ENCODE assay signal across 9 cellular contexts in the genomic region with DNA sequence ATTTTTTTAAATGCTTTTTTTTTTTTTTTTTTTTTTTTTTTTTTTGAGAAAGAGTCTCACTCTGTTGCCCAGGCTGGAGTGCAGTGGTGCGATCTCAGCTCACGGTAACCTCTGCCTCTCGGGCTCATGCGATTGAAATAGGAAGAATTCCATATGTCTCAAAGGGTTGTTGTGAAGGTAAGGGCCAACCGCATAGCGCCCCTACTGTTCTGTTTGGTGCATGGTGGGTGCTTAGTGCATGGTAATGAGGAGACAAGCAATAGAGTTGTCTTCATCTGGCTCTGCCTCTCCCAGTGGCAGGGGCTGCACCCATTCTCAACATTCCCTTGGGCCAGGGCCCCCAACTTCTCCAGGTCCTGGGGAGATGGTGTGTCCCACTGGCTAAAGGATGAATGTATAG.
A peak's percentile ranks its signal among the peaks of the same experiment; 100 is the strongest.
DNase-seq lines count a peak whose midpoint lies in the region; ATAC-seq and TF ChIP-seq lines count a peak whose summit lies in the region.
"Had no signal": no experiment of that assay in that cellular context is flagged by ENCODE, and none has a peak within 500 bp of the region (broad histone marks: within the 10 kb centered on the region; RNA-seq: fewer than 3 reads in every experiment).

No MANE protein-coding gene starts in this region.

- peak; percentile 68 for ATAC-seq in HG02981 (IDR thresholded peaks at IDR 0.05; ENCODE audit: unreplicated experiment)
- peak; percentile 88 for ATAC-seq in Panc1
- peak; percentile 58 for ATAC-seq in left lung

- H3K27me3 ChIP-seq in Panc1 (ENCODE audit: control insufficient read depth, insufficient read depth, low read length) = no peaks in the 10 kb centered on the region
- H3K27me3 ChIP-seq in left lung = peaks cover 0 to 23% of the 10 kb centered on the region in 2 donors

- in situ Hi-C loops in Panc1 (cut with HindIII; ENCODE audit: low pct_unique_long_range_greater_than_20kb, low sequenced_read_pairs) = no loop called here

- CTCF ChIA-PET in Panc1 (lab: Charles Lee) = interaction anchor here (0.6 to 0.8 kb wide), 9 partner anchors 9 to 628 kb away, joined by 3 to 9 read pairs (median 7); no protein-coding TSS in a partner anchor

- intact Hi-C loops in Panc1 (cut with micrococcal nuclease; ENCODE audit: unreplicated experiment) = no loop called here
- intact Hi-C loops in left lung (cut with DNase I) = no loop called here

- BruUV-seq in Panc1 (replicated peaks; lab: Mats Ljungman, UMichigan) = no TSS peak

- H3K27ac ChIP-seq in Panc1 (ENCODE audit: low read length) (no peak overlapping the region), left lung (no peak overlapping the region)
- H3K27ac ChIP-seq: skin epidermis had no signal

- peaks cover 9% of the 10 kb centered on the region for H3K4me1 ChIP-seq in Panc1 (ENCODE audit: control insufficient read depth, insufficient read depth, low read length)
- no peaks in the 10 kb centered on the region for H3K4me1 ChIP-seq in left lung

- peak; percentile 79 for TF ChIP-seq CTCF in GM12865 (IDR thresholded peaks at IDR 0.05; ENCODE audit: insufficient read depth, low read depth, low read length, missing control alignments)
- peak; percentile 79 for TF ChIP-seq CTCF in Panc1 (IDR thresholded peaks at IDR 0.05)
- peak; percentile 28 to 34 for TF ChIP-seq CTCF in left lung (IDR thresholded peaks at IDR 0.05)

- DNase-seq in GM12865 (ENCODE audit: low read depth) (peak; percentile 70), Panc1 (ENCODE audit: low read depth, low spot score) (no peak), left lung (no peak), GM19238 (ENCODE audit: insufficient read length, low spot score) (no peak), DMS153 treated with DMSO at 0.1 percent for 48 hours (lab: John Stamatoyannopoulos, UW; ENCODE audit: unreplicated experiment) (no peak), AG08395 (ENCODE audit: low spot score) (no peak)
- peak; percentile 49 for DNase-seq in activated naive CD4-positive, alpha-beta T cell treated with anti-CD3 and anti-CD28 coated beads, Interleukin-2, amount 50 U/mL, for 16 hours

- no peaks in the 10 kb centered on the region for H3K9me3 ChIP-seq in Panc1 (ENCODE audit: control insufficient read depth, insufficient read depth, low read depth, low read length)
- no peaks in the 10 kb centered on the region for H3K9me3 ChIP-seq in left lung

- H3K4me3 ChIP-seq in GM12865 (ENCODE audit: low read depth, low read length) (no peak overlapping the region), Panc1 (ENCODE audit: low read depth in 2 of 2, low read length in 2 of 2) (no peak overlapping the region), left lung (no peak overlapping the region)
- H3K4me3 ChIP-seq: skin epidermis had no signal

- no peaks in the 10 kb centered on the region for H3K36me3 ChIP-seq in Panc1 (ENCODE audit: control insufficient read depth, insufficient read depth, low read length)
- no peaks in the 10 kb centered on the region for H3K36me3 ChIP-seq in left lung

- POLR2A ChIA-PET in Panc1 (lab: Charles Lee) = interaction anchor here (0.7 kb wide), 1 partner anchor 17 kb away, joined by 10 read pairs; no protein-coding TSS in a partner anchor

Comparison
In these comparisons a context has a peak if more than half of its experiments do, and no peak if none do; other contexts are left out.
1. DNase-seq: peak in GM12865 (single experiment) and activated naive CD4-positive, alpha-beta T cell treated with anti-CD3 and anti-CD28 coated beads, Interleukin-2, amount 50 U/mL, for 16 hours (single experiment); none in Panc1 (single experiment), left lung (0 of 2), GM19238 (single experiment), DMS153 treated with DMSO at 0.1 percent for 48 hours (single experiment) and AG08395 (single experiment).
2. Peak in every context shown above with its lines, with median percentiles within 50 percentile points of each other: CTCF ChIP-seq and ATAC-seq.